Comparison of ENCODE assay signal across 9 cellular contexts in the genomic region with DNA sequence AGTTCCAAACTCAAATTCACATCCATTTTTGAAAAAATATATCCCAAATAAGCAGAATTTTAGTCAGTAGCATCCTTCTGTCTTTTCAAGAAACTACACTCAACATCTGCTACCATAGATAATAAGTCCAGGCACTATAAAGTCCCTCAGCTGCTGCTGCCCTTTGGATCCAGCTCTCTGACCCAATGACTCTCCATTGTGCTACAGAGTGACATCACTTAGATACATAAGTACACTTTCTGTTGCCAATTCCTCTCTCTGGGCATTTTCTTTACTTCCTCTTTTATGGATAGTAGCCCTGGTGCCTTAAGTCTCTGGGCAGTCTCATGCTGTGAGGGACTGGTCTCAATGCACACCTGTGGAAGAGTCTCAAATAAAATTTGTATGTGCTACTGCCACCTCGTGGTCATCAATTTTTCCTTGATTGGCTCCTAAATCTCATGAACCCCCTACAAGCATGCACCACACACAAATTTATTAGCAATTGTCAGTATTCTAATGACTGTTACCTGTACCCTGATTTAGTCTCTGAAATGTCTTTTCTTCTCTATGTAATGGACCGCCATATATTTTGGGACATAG.
A peak's percentile ranks its signal among the peaks of the same experiment; 100 is the strongest.
DNase-seq lines count a peak whose midpoint lies in the region; ATAC-seq, FAIRE-seq and TF ChIP-seq lines count a peak whose summit lies in the region.
"Had no signal": no experiment of that assay in that cellular context is flagged by ENCODE, and none has a peak within 500 bp of the region (broad histone marks: within the 10 kb centered on the region; RNA-seq: fewer than 3 reads in every experiment).

No MANE protein-coding gene starts in this region.

- H3K9me3 ChIP-seq in RWPE2 (ENCODE audit: severe bottlenecking) (no peaks in the 10 kb centered on the region), ovary (no peaks in the 10 kb centered on the region)

- H3K27me3 ChIP-seq in RWPE2 (ENCODE audit: insufficient read depth, poor library complexity, severe bottlenecking) (no peaks in the 10 kb centered on the region), ovary (no peaks in the 10 kb centered on the region)

- 44 to 51% (median 51%) methylated on average over 2 of the region's 2 CpGs for WGBS in ovary, 3 donors
- WGBS in lower leg skin, 2 donors, result 52 to 57% methylated on average over 2 of the region's 2 CpGs

- H3K27ac ChIP-seq in RWPE2 (ENCODE audit: poor library complexity, severe bottlenecking) (no peak overlapping the region), ovary (no peak overlapping the region)

- H3K36me3 ChIP-seq in RWPE2 (ENCODE audit: low read depth) (no peaks in the 10 kb centered on the region), ovary (no peaks in the 10 kb centered on the region)

- no peak for TF ChIP-seq EP300 in ovary (IDR thresholded peaks at IDR 0.05)

- peak; percentile 64 for FAIRE-seq in D721Med (lab: Jason Lieb, UNC)

- ATAC-seq in GM19035 (IDR thresholded peaks at IDR 0.05; ENCODE audit: unreplicated experiment), result peak; percentile 87
- peak; percentile 85 for ATAC-seq in HG03175 (IDR thresholded peaks at IDR 0.05; ENCODE audit: unreplicated experiment)
- peak; percentile 70 for ATAC-seq in RWPE2 (ENCODE audit: low read depth)
- ATAC-seq: left colon had no signal

- intact Hi-C loops in ovary (cut with DNase I) (no loop called here), lower leg skin (cut with DNase I; ENCODE audit: low total_unique reads) (no loop called here)

- TF ChIP-seq CTCF in D721Med (IDR thresholded peaks at IDR 0.05; ENCODE audit: insufficient read depth, missing control alignments) (peak; percentile 47), RWPE2 (IDR thresholded peaks at IDR 0.05; ENCODE audit: poor library complexity, severe bottlenecking) (peak; percentile 61), ovary (IDR thresholded peaks at IDR 0.05) (no peak), lower leg skin (IDR thresholded peaks at IDR 0.05) (no peak)

- H3K4me1 ChIP-seq in RWPE2 (ENCODE audit: insufficient read depth, poor library complexity, severe bottlenecking) (no peaks in the 10 kb centered on the region), ovary (ENCODE audit: insufficient read depth) (no peaks in the 10 kb centered on the region)

- DNase-seq in D721Med (ENCODE audit: insufficient read length, low spot score) (no peak), RWPE2 (ENCODE audit: low spot score) (no peak), iPS-NIHi11 (ENCODE audit: low spot score) (peak; percentile 23), DMS79 (lab: John Stamatoyannopoulos, UW) (no peak), ovary (no peak), lower leg skin (ENCODE audit: low spot score in 2 of 2) (no peak)

- no peak overlapping the region for H3K4me3 ChIP-seq in RWPE2 (ENCODE audit: severe bottlenecking)
- no peak overlapping the region for H3K4me3 ChIP-seq in ovary
- no peak overlapping the region for H3K4me3 ChIP-seq in lower leg skin (ENCODE audit: low read depth, poor library complexity, severe bottlenecking)

- TF ChIP-seq POLR2A in ovary (IDR thresholded peaks at IDR 0.05) (no peak), lower leg skin (IDR thresholded peaks at IDR 0.05) (no peak)

Comparison
In these comparisons a context has a peak if more than half of its experiments do, and no peak if none do; other contexts are left out.
1. CTCF ChIP-seq: peak in D721Med (single experiment) and RWPE2 (single experiment); none in ovary (0 of 3) and lower leg skin (0 of 3).
2. Peak in every context shown above with its lines, with median percentiles within 50 percentile points of each other: ATAC-seq.